Comparison of ENCODE assay signal across 29 cellular contexts in genomic region chr4:108502366-108502765, GRCh38.
DNase-seq lines count a peak whose midpoint lies in the region; ATAC-seq and TF ChIP-seq lines count a peak whose summit lies in the region.
"Had no signal": no experiment of that assay in that cellular context is flagged by ENCODE, and none has a peak within 500 bp of the region (broad histone marks: within the 10 kb centered on the region; RNA-seq: fewer than 3 reads in every experiment).

No MANE protein-coding gene starts in this region.

- H3K4me1 Mint-ChIP-seq in endothelial cell (ENCODE audit: unreplicated experiment), result no peaks in the 10 kb centered on the region
- H3K4me1 Mint-ChIP-seq: activated CD4-positive, alpha-beta memory T cell treated with anti-CD3 and anti-CD28 coated beads, Interleukin-2, amount 10 ng/mL, durations not matched to agents 7 days and 5 days; stimulated activated memory B cell treated with anti-CD40 and anti-IgM and Interleukin-4, amounts not matched to agents 10 μg/mL and 1 μg/mL and 100 μg/mL, for 72 hours had no signal

- ATAC-seq in HG03469 (IDR thresholded peaks at IDR 0.05; ENCODE audit: unreplicated experiment) (no peak), gastroesophageal sphincter (no peak), GM21576 (IDR thresholded peaks at IDR 0.05; ENCODE audit: unreplicated experiment) (no peak)
- ATAC-seq: HCT116; left colon; stimulated activated memory B cell treated with anti-CD40 and anti-IgM and Interleukin-4, amounts not matched to agents 10 μg/mL and 1 μg/mL and 100 μg/mL, for 72 hours had no signal

- no peak for TF ChIP-seq EP300 in gastroesophageal sphincter (IDR thresholded peaks at IDR 0.05)

- H3K9ac ChIP-seq in BLaER1 treated with 17β-estradiol and CSF1 and Interleukin-3, amounts not matched to agents 10 nM and 100 nM, result no peak overlapping the region

- H3K4me2 ChIP-seq in BLaER1 treated with 17β-estradiol and CSF1 and Interleukin-3, amounts not matched to agents 10 nM and 100 nM, result peak overlapping the region; percentile 8 to 62 (median 46); a peak in 18 of 22 replicates
- H3K4me2 ChIP-seq: PC-9 had no signal

- 72 to 85% methylated on average over 2 of the region's 2 CpGs for WGBS in gastroesophageal sphincter (ENCODE audit: low coverage in 1 of 2), 2 donors

- no peak for TF ChIP-seq CTCF in endothelial cell (IDR thresholded peaks at IDR 0.05; ENCODE audit: unreplicated experiment)
- TF ChIP-seq CTCF in gastroesophageal sphincter (IDR thresholded peaks at IDR 0.05), result no peak

- no peak for TF ChIP-seq POLR2A in gastroesophageal sphincter (IDR thresholded peaks at IDR 0.05)

- no peaks in the 10 kb centered on the region for H3K36me3 ChIP-seq in BLaER1 treated with 17β-estradiol and CSF1 and Interleukin-3, amounts not matched to agents 10 nM and 100 nM
- no peaks in the 10 kb centered on the region for H3K36me3 ChIP-seq in gastroesophageal sphincter

- H3K9me3 ChIP-seq in BLaER1 treated with 17β-estradiol and CSF1 and Interleukin-3, amounts not matched to agents 10 nM and 100 nM (replicated peaks in 1 of 11), result peaks cover 33 to 60% (median 40%) of the 10 kb centered on the region in 11 experiments
- H3K9me3 ChIP-seq in gastroesophageal sphincter, result peaks cover 0 to 19% (median 0%) of the 10 kb centered on the region in 3 donors
- H3K9me3 ChIP-seq: Caco-2 had no signal

- H3K27me3 ChIP-seq in BLaER1 treated with 17β-estradiol and CSF1 and Interleukin-3, amounts not matched to agents 10 nM and 100 nM, result no peaks in the 10 kb centered on the region
- H3K27me3 ChIP-seq in gastroesophageal sphincter, result no peaks in the 10 kb centered on the region
- H3K27me3 ChIP-seq: dorsolateral prefrontal cortex had no signal

- H3K36me3 Mint-ChIP-seq in endothelial cell (ENCODE audit: low read depth, unreplicated experiment), result peaks cover 5% of the 10 kb centered on the region
- H3K36me3 Mint-ChIP-seq: stimulated activated memory B cell treated with anti-CD40 and anti-IgM and Interleukin-4, amounts not matched to agents 10 μg/mL and 1 μg/mL and 100 μg/mL, for 72 hours; type B pancreatic cell had no signal

- H3K4me1 ChIP-seq in BLaER1 treated with 17β-estradiol and CSF1 and Interleukin-3, amounts not matched to agents 10 nM and 100 nM, result peaks cover 11 to 25% (median 21%) of the 10 kb centered on the region in 10 experiments
- no peaks in the 10 kb centered on the region for H3K4me1 ChIP-seq in gastroesophageal sphincter
- H3K4me1 ChIP-seq: Caco-2 had no signal

- no peaks in the 10 kb centered on the region for H3K27me3 Mint-ChIP-seq in endothelial cell (ENCODE audit: unreplicated experiment)
- H3K27me3 Mint-ChIP-seq: stimulated activated memory B cell treated with anti-CD40 and anti-IgM and Interleukin-4, amounts not matched to agents 10 μg/mL and 1 μg/mL and 100 μg/mL, for 72 hours had no signal

- peak overlapping the region; percentile 47 for H3K4me3 Mint-ChIP-seq in endothelial cell (ENCODE audit: unreplicated experiment)
- H3K4me3 Mint-ChIP-seq: activated CD4-positive, alpha-beta memory T cell treated with anti-CD3 and anti-CD28 coated beads, Interleukin-2, amount 10 ng/mL, durations not matched to agents 7 days and 5 days; activated naive CD4-positive, alpha-beta T cell treated with anti-CD3 and anti-CD28 coated beads for 36 hours; activated T-helper 1 cell treated with anti-CD3 and anti-CD28 coated beads, Interleukin-12 subunit alpha, Interleukin-12 subunit beta, Interleukin-2, Interleukin-4 antibody, amounts not matched to agents 30 ng/mL and 10 ng/mL and 1 ng/mL, durations not matched to agents 14 hours and 24 hours and 36 hours; immature natural killer cell; stimulated activated memory B cell treated with anti-CD40 and anti-IgM and Interleukin-4, amounts not matched to agents 10 μg/mL and 1 μg/mL and 100 μg/mL, for 72 hours; T-helper 2 cell treated with Interferon-gamma antibody and Interleukin-4, amounts not matched to agents 5 μg/mL and 100 μg/mL, for 36 hours; type B pancreatic cell had no signal

- H3K27ac Mint-ChIP-seq in endothelial cell (ENCODE audit: unreplicated experiment), result no peak overlapping the region
- H3K27ac Mint-ChIP-seq: activated CD4-positive, alpha-beta memory T cell treated with anti-CD3 and anti-CD28 coated beads, Interleukin-2, amount 10 ng/mL, durations not matched to agents 7 days and 5 days; activated naive CD4-positive, alpha-beta T cell treated with anti-CD3 and anti-CD28 coated beads for 36 hours; activated T-helper 1 cell treated with anti-CD3 and anti-CD28 coated beads, Interleukin-12 subunit alpha, Interleukin-12 subunit beta, Interleukin-2, Interleukin-4 antibody, amounts not matched to agents 30 ng/mL and 10 ng/mL and 1 ng/mL, durations not matched to agents 14 hours and 24 hours and 36 hours; immature natural killer cell; stimulated activated memory B cell treated with anti-CD40 and anti-IgM and Interleukin-4, amounts not matched to agents 10 μg/mL and 1 μg/mL and 100 μg/mL, for 72 hours; T-helper 2 cell treated with Interferon-gamma antibody and Interleukin-4, amounts not matched to agents 5 μg/mL and 100 μg/mL, for 36 hours; type B pancreatic cell had no signal

- H3K4me3 ChIP-seq in BLaER1 treated with 17β-estradiol and CSF1 and Interleukin-3, amounts not matched to agents 10 nM and 100 nM, result no peak overlapping the region
- H3K4me3 ChIP-seq in gastroesophageal sphincter, result no peak overlapping the region
- H3K4me3 ChIP-seq: dorsolateral prefrontal cortex, PC-9 had no signal

- no peaks in the 10 kb centered on the region for H4K20me1 ChIP-seq in BLaER1 treated with 17β-estradiol and CSF1 and Interleukin-3, amounts not matched to agents 10 nM and 100 nM

- peaks cover 7% of the 10 kb centered on the region for H3K9me3 Mint-ChIP-seq in endothelial cell (ENCODE audit: unreplicated experiment)

- peak overlapping the region in 1 of 11 experiments; percentile 17; a peak in 4 of 22 replicates for H3K27ac ChIP-seq in BLaER1 treated with 17β-estradiol and CSF1 and Interleukin-3, amounts not matched to agents 10 nM and 100 nM
- no peak overlapping the region for H3K27ac ChIP-seq in gastroesophageal sphincter
- H3K27ac ChIP-seq: dorsolateral prefrontal cortex, PC-9 had no signal

- DNase-seq in LHCN-M2 (ENCODE audit: low read depth) (peak; percentile 23), RPMI8226 (peak; percentile 17), endothelial cell (ENCODE audit: low spot score) (no peak), midbrain (lab: John Stamatoyannopoulos, UW) (no peak)
- DNase-seq: ACHN; activated CD4-positive, alpha-beta memory T cell treated with anti-CD3 and anti-CD28 coated beads, Interleukin-2, amount 10 ng/mL, durations not matched to agents 7 days and 5 days; activated CD8-positive, alpha-beta memory T cell treated with anti-CD3 and anti-CD28 coated beads, Interleukin-2, amount 50 U/mL, for 48 hours; activated naive CD4-positive, alpha-beta T cell treated with anti-CD3 and anti-CD28 coated beads for 36 hours; C1 segment of cervical spinal cord; Caco-2; cerebellar nuclear complex; DMS79 treated with DMSO at 0.1 percent for 48 hours; dorsolateral prefrontal cortex; GF-D8; immature natural killer cell; left colon; NCI-H1436 treated with DMSO at 0.1 percent for 48 hours; NCI-H446 treated with DMSO at 0.1 percent for 48 hours; PC-9; substantia nigra had no signal

Comparison
In these comparisons a context has a peak if more than half of its experiments do, and no peak if none do; other contexts are left out.
1. DNase-seq: peak in LHCN-M2 (single experiment) and RPMI8226 (single experiment); none in endothelial cell (single experiment) and midbrain (single experiment).